ENCODE assay signal across 8 cellular contexts in the genomic region with DNA sequence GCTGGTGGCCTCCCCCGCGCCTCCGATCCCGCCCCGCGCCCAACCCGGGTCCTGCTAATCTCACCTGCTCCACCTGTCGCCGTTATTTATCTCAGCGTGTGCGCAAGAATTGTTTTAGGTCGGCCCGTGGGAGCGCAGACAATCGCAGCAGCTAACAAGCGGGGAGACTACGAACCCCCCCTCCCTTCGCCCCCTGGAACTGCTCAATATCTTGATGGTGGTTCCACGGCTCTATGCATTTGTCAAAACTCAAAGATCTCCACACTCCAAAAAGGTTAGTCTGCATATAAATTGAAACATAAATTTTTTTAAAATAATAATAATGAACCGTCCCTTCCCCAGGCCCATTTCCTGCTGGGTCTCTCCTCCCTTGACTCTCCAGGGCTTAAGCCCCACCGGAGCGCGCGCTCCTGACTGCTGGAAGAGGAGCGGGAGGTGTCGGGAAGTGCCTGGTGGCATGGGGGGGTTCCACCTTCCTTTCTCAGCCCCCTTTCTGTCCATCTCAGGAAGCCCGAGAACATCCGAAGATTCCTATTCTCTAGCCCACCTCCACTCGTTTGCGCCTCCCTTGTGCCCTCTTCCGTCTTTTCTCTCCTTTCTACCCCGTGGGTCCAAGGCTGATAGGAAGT. TPM values are rescaled to one million over a fixed set of nuclear protein-coding genes. Genes with fewer than 3 reads are reported as not detected.
A peak's percentile ranks its signal among the peaks of the same experiment; 100 is the strongest.
DNase-seq lines count a peak whose midpoint lies in the region; ATAC-seq, FAIRE-seq and TF ChIP-seq lines count a peak whose summit lies in the region.

No MANE protein-coding gene starts in this region.

- H3K27me3 ChIP-seq in H9 (ENCODE audit: insufficient read depth, low read length), result peaks cover 61% of the 10 kb centered on the region

- H3K27ac Mint-ChIP-seq in H9 (no peak overlapping the region), glutamatergic neuron (ENCODE audit: unreplicated experiment) (peak overlapping the region; percentile 65)
- no peak overlapping the region for H3K27ac Mint-ChIP-seq in activated CD4-positive, alpha-beta memory T cell treated with anti-CD3 and anti-CD28 coated beads for 36 hours
- H3K27ac Mint-ChIP-seq in stimulated activated effector memory CD8-positive, alpha-beta T cell treated with anti-CD3 and anti-CD28 coated beads, Interleukin-12 subunit alpha, Interleukin-12 subunit beta, amount 100 ng/mL, for 72 hours, result no peak overlapping the region

- H3K36me3 Mint-ChIP-seq in H9 (ENCODE audit: insufficient read depth in 1 of 3, low read depth in 3 of 3) (peaks cover 0 to 2% (median 0%) of the 10 kb centered on the region in 3 experiments; a peak in 2 of 7 replicates), glutamatergic neuron (ENCODE audit: unreplicated experiment) (peaks cover 7% of the 10 kb centered on the region)
- peaks cover 1% of the 10 kb centered on the region for H3K36me3 Mint-ChIP-seq in activated CD4-positive, alpha-beta memory T cell treated with anti-CD3 and anti-CD28 coated beads for 36 hours
- peaks cover 16% of the 10 kb centered on the region for H3K36me3 Mint-ChIP-seq in stimulated activated effector memory CD8-positive, alpha-beta T cell treated with anti-CD3 and anti-CD28 coated beads, Interleukin-12 subunit alpha, Interleukin-12 subunit beta, amount 100 ng/mL, for 72 hours

- 73% methylated on average over 22 of the region's 32 CpGs for whole genome bisulfite sequencing in A549 (ENCODE audit: missing lambda C conversion rate)
- WGBS in H9 (ENCODE audit: extremely low coverage, insufficient read length, low lambda C conversion rate), result no CpG with 5 or more reads among the region's 32 CpGs

- no peaks in the 10 kb centered on the region for H3K9me3 ChIP-seq in A549
- no peaks in the 10 kb centered on the region for H3K9me3 ChIP-seq in H9 (ENCODE audit: control insufficient read depth, low read depth, low read length)

- H3K4me1 ChIP-seq in A549, result peaks cover 27% of the 10 kb centered on the region
- H3K4me1 ChIP-seq in H9 (ENCODE audit: insufficient read depth, low read length), result no peaks in the 10 kb centered on the region

- H3K14ac ChIP-seq in H9 (ENCODE audit: insufficient read depth, low read length), result no peak overlapping the region

- no peak overlapping the region for H4K91ac ChIP-seq in H9 (ENCODE audit: insufficient read length, low read depth, low read length)

- no peak overlapping the region for H4K8ac ChIP-seq in H9 (replicated peaks; ENCODE audit: insufficient read length, low read depth, low read length)

- H3K4me2 ChIP-seq in A549 (peak overlapping the region; percentile 98), H9 (ENCODE audit: insufficient read depth, insufficient read length, low read length) (peak overlapping the region; percentile 84)

- H3K79me1 ChIP-seq in H9 (ENCODE audit: insufficient read depth, low read depth, low read length, poor library complexity, severe bottlenecking), result no peaks in the 10 kb centered on the region

- ATAC-seq in A549 (no peak), HG03175 (IDR thresholded peaks at IDR 0.05; ENCODE audit: unreplicated experiment) (no peak), HG02981 (IDR thresholded peaks at IDR 0.05; ENCODE audit: unreplicated experiment) (no peak)
- no peak for ATAC-seq in stimulated activated effector memory CD8-positive, alpha-beta T cell treated with anti-CD3 and anti-CD28 coated beads, Interleukin-12 subunit alpha, Interleukin-12 subunit beta, amount 100 ng/mL, for 72 hours

- POLR2A ChIA-PET in A549 (lab: Yijun Ruan, JAX), result no interaction called here
- POLR2A ChIA-PET in activated CD4-positive, alpha-beta memory T cell treated with anti-CD3 and anti-CD28 coated beads for 36 hours (lab: Charles Lee), result interaction anchor here (2.2 kb wide), 1 partner anchor 266 kb away, joined by 8 read pairs; the partner anchor contains the start of gene CMTR1

- no peak overlapping the region for H2BK12ac ChIP-seq in H9 (ENCODE audit: insufficient read length, low read depth, low read length)

- H2BK120ac ChIP-seq in H9 (ENCODE audit: low read depth, low read length, poor library complexity, severe bottlenecking), result no peak overlapping the region

- H2AFZ ChIP-seq in H9 (ENCODE audit: low read length), result no peak overlapping the region

- H3K27me3 Mint-ChIP-seq in H9 (ENCODE audit: low read depth) (peaks cover 96% of the 10 kb centered on the region), glutamatergic neuron (ENCODE audit: unreplicated experiment) (peaks cover 32% of the 10 kb centered on the region)
- peaks cover 12% of the 10 kb centered on the region for H3K27me3 Mint-ChIP-seq in activated CD4-positive, alpha-beta memory T cell treated with anti-CD3 and anti-CD28 coated beads for 36 hours

- TF ChIP-seq RAD21 in A549 (conservative IDR thresholded peaks at IDR 0.05 in 1 of 2, IDR thresholded peaks at IDR 0.05 in 1 of 2), result no peak

- TF ChIP-seq CTCF in A549 (IDR thresholded peaks at IDR 0.05), result no peak
- no peak for TF ChIP-seq CTCF in H9 (conservative IDR thresholded peaks at IDR 0.05)
- TF ChIP-seq CTCF in glutamatergic neuron (IDR thresholded peaks at IDR 0.05; ENCODE audit: partially characterized antibody, unreplicated experiment), result no peak

- H3K4me3 ChIP-seq in A549, result peak overlapping the region; percentile 70

- no peaks in the 10 kb centered on the region; a peak in 2 of 5 replicates for H3K9me3 Mint-ChIP-seq in H9
- H3K9me3 Mint-ChIP-seq in activated CD4-positive, alpha-beta memory T cell treated with anti-CD3 and anti-CD28 coated beads for 36 hours, result no peaks in the 10 kb centered on the region
- peaks cover 24% of the 10 kb centered on the region for H3K9me3 Mint-ChIP-seq in glutamatergic neuron (ENCODE audit: unreplicated experiment)
- H3K9me3 Mint-ChIP-seq in stimulated activated effector memory CD8-positive, alpha-beta T cell treated with anti-CD3 and anti-CD28 coated beads, Interleukin-12 subunit alpha, Interleukin-12 subunit beta, amount 100 ng/mL, for 72 hours, result no peaks in the 10 kb centered on the region

- H3K56ac ChIP-seq in H9 (ENCODE audit: insufficient read length, low read depth, low read length), result no peak overlapping the region

- no peak overlapping the region for H3K4ac ChIP-seq in H9 (ENCODE audit: low read depth, low read length)

- H2AK5ac ChIP-seq in H9 (ENCODE audit: insufficient read length, low read length), result no peak overlapping the region

- H2BK20ac ChIP-seq in H9 (ENCODE audit: low read depth, low read length, poor library complexity, severe bottlenecking), result no peak overlapping the region

- H4K5ac ChIP-seq in H9 (ENCODE audit: insufficient read length, low read depth, low read length), result no peak overlapping the region

- FAIRE-seq in A549 (lab: Jason Lieb, UNC), result no peak

- DNase-seq in A549 (ENCODE audit: low read depth in 1 of 2, low spot score in 1 of 2), result no peak
- DNase-seq in H9, result no peak
- DNase-seq in activated CD4-positive, alpha-beta memory T cell treated with anti-CD3 and anti-CD28 coated beads for 36 hours, result peak; percentile 79
- no peak for DNase-seq in glutamatergic neuron
- DNase-seq in stimulated activated effector memory CD8-positive, alpha-beta T cell treated with anti-CD3 and anti-CD28 coated beads, Interleukin-12 subunit alpha, Interleukin-12 subunit beta, amount 100 ng/mL, for 72 hours (ENCODE audit: low spot score in 2 of 2), result no peak
- DNase-seq in islet precursor cell, result no peak

- H3T11ph ChIP-seq in H9 (ENCODE audit: low read length), result no peak overlapping the region

- intact Hi-C loops in activated CD4-positive, alpha-beta memory T cell treated with anti-CD3 and anti-CD28 coated beads for 36 hours (cut with micrococcal nuclease), result loop anchor here (5.0 kb wide), 2 partner anchors 202 to 793 kb away; partner anchors contain the start of gene CCDC167

- no peak for TF ChIP-seq POLR2A in A549 (IDR thresholded peaks at IDR 0.05; ENCODE audit: low read length)

- H3K79me2 ChIP-seq in H9 (ENCODE audit: insufficient read depth, low read length), result no peaks in the 10 kb centered on the region

- H2BK15ac ChIP-seq in H9 (ENCODE audit: low read depth, low read length), result no peak overlapping the region

- H3K4me3 Mint-ChIP-seq in H9 (peak overlapping the region; percentile 52 to 90), glutamatergic neuron (ENCODE audit: unreplicated experiment) (peak overlapping the region; percentile 84)
- peak overlapping the region; percentile 62 for H3K4me3 Mint-ChIP-seq in activated CD4-positive, alpha-beta memory T cell treated with anti-CD3 and anti-CD28 coated beads for 36 hours
- peak overlapping the region; percentile 96 for H3K4me3 Mint-ChIP-seq in stimulated activated effector memory CD8-positive, alpha-beta T cell treated with anti-CD3 and anti-CD28 coated beads, Interleukin-12 subunit alpha, Interleukin-12 subunit beta, amount 100 ng/mL, for 72 hours

- H3K9ac ChIP-seq in H9 (ENCODE audit: extremely low read depth, insufficient read length, low read length), result no peak overlapping the region

- no peak for TF ChIP-seq EP300 in A549 (IDR thresholded peaks at IDR 0.05)

- H3K23me2 ChIP-seq in H9 (ENCODE audit: insufficient read length, low read depth, low read length, poor library complexity, severe bottlenecking), result peaks cover 19% of the 10 kb centered on the region

- peaks cover 30 to 43% of the 10 kb centered on the region in 2 experiments for H3K4me1 Mint-ChIP-seq in H9
- H3K4me1 Mint-ChIP-seq in activated CD4-positive, alpha-beta memory T cell treated with anti-CD3 and anti-CD28 coated beads for 36 hours (ENCODE audit: low read depth), result peaks cover 21% of the 10 kb centered on the region
- H3K4me1 Mint-ChIP-seq in glutamatergic neuron (ENCODE audit: low read depth, unreplicated experiment), result peaks cover 21% of the 10 kb centered on the region
- H3K4me1 Mint-ChIP-seq in stimulated activated effector memory CD8-positive, alpha-beta T cell treated with anti-CD3 and anti-CD28 coated beads, Interleukin-12 subunit alpha, Interleukin-12 subunit beta, amount 100 ng/mL, for 72 hours, result peaks cover 40% of the 10 kb centered on the region

- CTCF ChIA-PET in A549 (lab: Yijun Ruan, JAX), result interaction anchor here (0.8 to 1.2 kb wide), 4 partner anchors 11 to 162 kb away, joined by 3 to 6 read pairs (median 4); no protein-coding TSS in a partner anchor
- CTCF ChIA-PET in activated CD4-positive, alpha-beta memory T cell treated with anti-CD3 and anti-CD28 coated beads for 36 hours (lab: Charles Lee), result interaction anchor here (1.0 kb wide), 1 partner anchor 91 kb away, joined by 3 read pairs; no protein-coding TSS in a partner anchor

- peak overlapping the region; percentile 26 to 89; a peak in 3 of 6 replicates for H3K27ac ChIP-seq in A549
- no peak overlapping the region for H3K27ac ChIP-seq in H9 (ENCODE audit: insufficient read length, low read depth, low read length)

- H4K20me1 ChIP-seq in H9 (ENCODE audit: control insufficient read depth, insufficient read depth, insufficient read length), result no peaks in the 10 kb centered on the region

- no peak overlapping the region for H2BK5ac ChIP-seq in H9 (ENCODE audit: insufficient read length, low read length)

- no peak overlapping the region for H3K23ac ChIP-seq in H9 (ENCODE audit: insufficient read length, low read depth, low read length)

- no peak overlapping the region for H3K18ac ChIP-seq in H9 (ENCODE audit: insufficient read length, low read depth, low read length)

RNA-seq across cellular contexts. Expression of gene MDGA1, which starts 1.6 kb away (rescaled TPM):
- polyA plus RNA-seq in A549 (2011; rRNA removed), result 0.74 and 1.1 TPM in 2 replicates
- polyA plus RNA-seq in A549 (2012; cell fraction: cytosol; rRNA removed), result 7.4 and 7.5 TPM in 2 replicates
- polyA plus RNA-seq in A549 (2012; cell fraction: nucleus; rRNA removed), result 22.8 and 24.6 TPM in 2 replicates
- polyA plus RNA-seq in A549 (2017; fragmentation: RNase III; extraction: RNeasy Plus Mini Kit Qiagen cat#74134 plus additional on column Dnase treatment), result 7.5 to 9.1 TPM (median 8.5 TPM) in 3 replicates
- 2.6 and 3.7 TPM in 2 replicates for polyA minus RNA-seq in A549 (2011; rRNA and poly(A)+ RNA removed)
- 0.15 and 0.28 TPM in 2 replicates for total RNA-seq in H9 (2021)
- 1 to 10 TPM; 4.3 TPM for total RNA-seq in activated CD4-positive, alpha-beta memory T cell treated with anti-CD3 and anti-CD28 coated beads for 36 hours
- 908 TPM for total RNA-seq in glutamatergic neuron (ENCODE audit: unreplicated experiment)

Comparison
In these comparisons a context has a peak if more than half of its experiments do, and no peak if none do; other contexts are left out.
1. RNA of gene MDGA1, which starts 1.6 kb away (total RNA-seq): 908 TPM in glutamatergic neuron (single experiment); 4.3 TPM in activated CD4-positive, alpha-beta memory T cell treated with anti-CD3 and anti-CD28 coated beads for 36 hours and 0.15 to 0.28 TPM in H9; every median in the first group is over 100 times any median in the second.
2. Peak in every context shown above with its lines, with median percentiles within 50 percentile points of each other: H3K4me3 Mint-ChIP-seq.